In genomic region chr14:105092124-105092911, GRCh38 we compare ENCODE assay signal across 8 cellular contexts. TPM values are rescaled to one million over a fixed set of nuclear protein-coding genes. Genes with fewer than 3 reads are reported as not detected.
A peak's percentile ranks its signal among the peaks of the same experiment; 100 is the strongest.
DNase-seq lines count a peak whose midpoint lies in the region; ATAC-seq and TF ChIP-seq lines count a peak whose summit lies in the region.

No MANE protein-coding gene starts in this region.

- H3K9me3 ChIP-seq in breast epithelium, result no peaks in the 10 kb centered on the region
- no peaks in the 10 kb centered on the region for H3K9me3 ChIP-seq in lung (ENCODE audit: control insufficient read depth in 2 of 2, insufficient read depth in 1 of 2, low read length in 1 of 2)

- ATAC-seq in lung (ENCODE audit: insufficient read depth, low FRiP score), result no peak
- no peak for ATAC-seq in GM18505 (IDR thresholded peaks at IDR 0.05; ENCODE audit: unreplicated experiment)

- peak overlapping the region; percentile 92 for H3K4me3 ChIP-seq in BJ (ENCODE audit: low read depth, low read length)
- H3K4me3 ChIP-seq in KMS-11 (IDR thresholded peaks at IDR 0.05; ENCODE audit: insufficient read depth, low read depth, low read length), result no peak overlapping the region
- peak overlapping the region; percentile 54 to 91 (median 70) for H3K4me3 ChIP-seq in breast epithelium
- H3K4me3 ChIP-seq in lung, result no peak overlapping the region

- 45 to 65% methylated on average over 25 of the region's 25 CpGs for WGBS in lung, 2 donors

- no peak for TF ChIP-seq CTCF in BJ (IDR thresholded peaks at IDR 0.05; ENCODE audit: insufficient read depth, low read depth, low read length)
- TF ChIP-seq CTCF in KMS-11 (conservative IDR thresholded peaks at IDR 0.05; ENCODE audit: low read depth, low read length), result no peak
- TF ChIP-seq CTCF in breast epithelium (IDR thresholded peaks at IDR 0.05), result no peak
- no peak for TF ChIP-seq CTCF in lung (IDR thresholded peaks at IDR 0.05; ENCODE audit: control extremely low read depth, extremely low read depth)

- no peaks in the 10 kb centered on the region for H3K79me2 ChIP-seq in KMS-11 (ENCODE audit: insufficient read depth, low read depth)

- DNase-seq in BJ (ENCODE audit: low read depth) (no peak), breast epithelium (ENCODE audit: low spot score in 2 of 2) (peak; percentile 43 to 51), lung (ENCODE audit: low spot score) (no peak), ureter (ENCODE audit: low spot score) (peak; percentile 60), iPS-NIHi11 (ENCODE audit: low spot score) (no peak)
- no peak for DNase-seq in stimulated activated CD4-positive, alpha-beta T cell treated with anti-CD3 and anti-CD28 coated beads, Interleukin-1b, Interleukin-23, amount 100 ng/mL, for 48 hours

- intact Hi-C loops in breast epithelium (cut with DNase I; ENCODE audit: low total_unique reads), result loop anchor here (5.0 kb wide), 1 partner anchor 75 kb away; the partner anchor contains the start of gene JAG2

- H3K4me2 ChIP-seq in KMS-11, result 0 out of 2 replicates have a peak overlapping the region, but pooled peaks have one; percentile 42

- no peaks in the 10 kb centered on the region for H4K20me1 ChIP-seq in KMS-11 (ENCODE audit: insufficient read depth)

- peaks cover 6% of the 10 kb centered on the region for H3K4me1 ChIP-seq in KMS-11 (ENCODE audit: low read depth, poor library complexity, severe bottlenecking)
- peaks cover 33 to 39% of the 10 kb centered on the region in 2 donors for H3K4me1 ChIP-seq in breast epithelium
- peaks cover 0 to 31% of the 10 kb centered on the region in 2 donors for H3K4me1 ChIP-seq in lung (ENCODE audit: control insufficient read depth in 2 of 2, insufficient read depth in 2 of 2, low read length in 2 of 2)

- H3K27me3 ChIP-seq in BJ (ENCODE audit: control insufficient read depth, insufficient read depth, low read length) (no peaks in the 10 kb centered on the region), KMS-11 (ENCODE audit: insufficient read depth, low read depth) (no peaks in the 10 kb centered on the region), breast epithelium (no peaks in the 10 kb centered on the region), lung (ENCODE audit: control insufficient read depth, insufficient read depth) (no peaks in the 10 kb centered on the region)

- POLR2A ChIA-PET in BJ (lab: Charles Lee), result interaction anchor here (0.5 to 0.7 kb wide), 3 partner anchors 14 to 379 kb away, joined by 3 to 7 read pairs (median 5); no protein-coding TSS in a partner anchor

- H2AFZ ChIP-seq in KMS-11 (ENCODE audit: low read depth), result peak overlapping the region; percentile 59; the same call in 1 of the 2 replicates

- CTCF ChIA-PET in BJ (lab: Yijun Ruan, JAX), result interaction anchor here (0.9 to 2.3 kb wide), 4 partner anchors 47 to 88 kb away, joined by 3 to 12 read pairs (median 4); partner anchors contain the start of gene JAG2

- no peak overlapping the region for H3K9ac ChIP-seq in KMS-11

- TF ChIP-seq POLR2A in breast epithelium (IDR thresholded peaks at IDR 0.05) (no peak), GM18505 (IDR thresholded peaks at IDR 0.05; ENCODE audit: borderline replicate concordance, extremely low read depth, insufficient read depth, insufficient read length) (no peak)

- H3K36me3 ChIP-seq in BJ (ENCODE audit: control insufficient read depth, insufficient read depth, low read length), result no peaks in the 10 kb centered on the region
- H3K36me3 ChIP-seq in KMS-11 (ENCODE audit: insufficient read depth), result no peaks in the 10 kb centered on the region
- H3K36me3 ChIP-seq in breast epithelium, result no peaks in the 10 kb centered on the region
- H3K36me3 ChIP-seq in lung (ENCODE audit: control insufficient read depth in 2 of 2, insufficient read depth in 2 of 2, low read length in 2 of 2), result no peaks in the 10 kb centered on the region

- H3K27ac ChIP-seq in KMS-11 (no peak overlapping the region), breast epithelium (peak overlapping the region; percentile 87 to 97), lung (ENCODE audit: low read depth in 1 of 2, low read length in 1 of 2) (peak overlapping the region; percentile 70 to 86)

RNA-seq across cellular contexts. Expression of gene GPR132, which starts 27.1 kb away (rescaled TPM):
- polyA plus RNA-seq in BJ (2011; rRNA removed) (0.06 and 0.13 TPM in 2 replicates), lung (10 to 100 TPM in 1 of 2 donors, 1 to 10 TPM in 1; 2.3 to 19.5 TPM)
- polyA minus RNA-seq in BJ (2011; rRNA and poly(A)+ RNA removed), result not detected in 2 replicates
- total RNA-seq in breast epithelium (1 to 10 TPM; 1.3 to 2.9 (median 1.8) TPM), lung (1 to 10 TPM; 4.4 to 6.9 TPM), ureter (1.5 TPM)

Comparison
In these comparisons a context has a peak if more than half of its experiments do, and no peak if none do; other contexts are left out.
1. DNase-seq: peak in breast epithelium (2 of 2) and ureter (single experiment); none in BJ (single experiment), lung (single experiment), stimulated activated CD4-positive, alpha-beta T cell treated with anti-CD3 and anti-CD28 coated beads, Interleukin-1b, Interleukin-23, amount 100 ng/mL, for 48 hours (single experiment) and iPS-NIHi11 (single experiment).
2. H3K4me3 ChIP-seq: peak in BJ (single experiment) and breast epithelium (3 of 3); none in KMS-11 (single experiment) and lung (single experiment).